2 cellular contexts compared by ENCODE assay signal in genomic region chr7:139118803-139119485, GRCh38.
TF ChIP-seq lines count a peak whose summit lies in the region.

No MANE protein-coding gene starts in this region.

TF ChIP-seq in A549, 52 proteins besides CTCF, POLR2A, EP300 and RAD21:
- no peak for TF ChIP-seq ESRRA (IDR thresholded peaks at IDR 0.05; ENCODE audit: borderline replicate concordance, low read length)
- TF ChIP-seq BHLHE40 (IDR thresholded peaks at IDR 0.05; ENCODE audit: low read depth, low read length) = no peak
- TF ChIP-seq RFX5 (IDR thresholded peaks at IDR 0.05) = no peak
TF ChIP-seq in A549: peak in this region for 0.

TF ChIP-seq in H1, 55 proteins besides CTCF, POLR2A, EP300 and RAD21:
- TF ChIP-seq YY1 (IDR thresholded peaks at IDR 0.05; ENCODE audit: low read depth, low read length) = no peak
- no peak for TF ChIP-seq TCF12 (IDR thresholded peaks at IDR 0.05; ENCODE audit: low read depth, low read length)
- TF ChIP-seq RXRA (IDR thresholded peaks at IDR 0.05; ENCODE audit: insufficient read depth, low read depth, low read length) = no peak
- no peak for TF ChIP-seq CHD1 (IDR thresholded peaks at IDR 0.05; ENCODE audit: low read depth, low read length)
- no peak for TF ChIP-seq GTF2F1 (IDR thresholded peaks at IDR 0.05; ENCODE audit: borderline replicate concordance, low read depth, low read length)
- no peak for TF ChIP-seq CHD7 (IDR thresholded peaks at IDR 0.05; ENCODE audit: insufficient replicate concordance, low read length)
- TF ChIP-seq ASH2L (IDR thresholded peaks at IDR 0.05; ENCODE audit: low read length) = no peak
- no peak for TF ChIP-seq FOSL1 (IDR thresholded peaks at IDR 0.05; ENCODE audit: insufficient read depth, low read depth, low read length)
- no peak for TF ChIP-seq TAF7 (optimal IDR thresholded peaks at IDR 0.05; ENCODE audit: borderline replicate concordance, low read depth, low read length)
TF ChIP-seq in H1: peak in this region for 0.
